Comparison of ENCODE assay signal across 16 cellular contexts in the genomic region with DNA sequence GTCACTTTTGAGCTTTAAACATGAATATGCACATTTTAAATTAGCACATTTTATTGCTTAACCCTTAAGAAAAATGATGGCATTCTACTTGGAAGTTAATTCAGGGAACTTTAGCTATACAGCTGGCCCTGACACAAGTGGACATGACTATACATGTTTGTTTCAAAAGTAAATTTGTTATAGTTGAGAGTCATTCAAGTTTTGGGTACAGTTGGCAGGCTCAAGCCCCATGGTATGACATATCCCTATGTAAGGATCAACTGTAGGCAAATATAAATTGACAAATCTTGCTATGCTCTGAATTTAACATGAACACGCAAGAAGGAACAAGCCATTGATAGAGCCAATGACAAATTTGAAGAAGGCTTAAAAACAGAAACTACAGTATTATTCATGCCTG.
"Had no signal": no experiment of that assay in that cellular context is flagged by ENCODE, and none has a peak within 500 bp of the region (broad histone marks: within the 10 kb centered on the region; RNA-seq: fewer than 3 reads in every experiment).

No MANE protein-coding gene starts in this region.

- H3K36me3 ChIP-seq: adrenal gland, heart left ventricle, WERI-Rb-1 had no signal

- H3K27ac ChIP-seq: adrenal gland, heart left ventricle, WERI-Rb-1 had no signal

- H3K9me3 Mint-ChIP-seq: stimulated activated effector memory CD8-positive, alpha-beta T cell treated with anti-CD3 and anti-CD28 coated beads, Interleukin-12 subunit alpha, Interleukin-12 subunit beta, amount 100 ng/mL, for 72 hours had no signal

- H3K9me3 ChIP-seq: adrenal gland had no signal

- H3K4me3 ChIP-seq: adrenal gland, heart left ventricle had no signal

- H3K36me3 Mint-ChIP-seq: brain; stimulated activated effector memory CD8-positive, alpha-beta T cell treated with anti-CD3 and anti-CD28 coated beads, Interleukin-12 subunit alpha, Interleukin-12 subunit beta, amount 100 ng/mL, for 72 hours had no signal

- H3K27ac Mint-ChIP-seq: brain; progenitor cell of endocrine pancreas; stimulated activated effector memory CD8-positive, alpha-beta T cell treated with anti-CD3 and anti-CD28 coated beads, Interleukin-12 subunit alpha, Interleukin-12 subunit beta, amount 100 ng/mL, for 72 hours had no signal

- ATAC-seq: heart left ventricle; natural killer cell treated with Interleukin-12 subunit alpha and Interleukin-12 subunit beta and Interleukin-15 and Interleukin-18, amount 100 ng/mL, for 72 hours; stimulated activated effector memory CD8-positive, alpha-beta T cell treated with anti-CD3 and anti-CD28 coated beads, Interleukin-12 subunit alpha, Interleukin-12 subunit beta, amount 100 ng/mL, for 72 hours; T-cell had no signal

- H3K27me3 ChIP-seq: adrenal gland, heart left ventricle had no signal

- H3K4me1 ChIP-seq: adrenal gland, heart left ventricle had no signal

- H3K4me3 Mint-ChIP-seq: activated CD4-positive, alpha-beta T cell treated with anti-CD3 and anti-CD28 coated beads, Interleukin-2, amount 10 ng/mL, durations not matched to agents 24 days and 14 days; brain; natural killer cell treated with Interleukin-12 subunit alpha and Interleukin-12 subunit beta and Interleukin-15 and Interleukin-18, amount 100 ng/mL, for 72 hours; stimulated activated effector memory CD8-positive, alpha-beta T cell treated with anti-CD3 and anti-CD28 coated beads, Interleukin-12 subunit alpha, Interleukin-12 subunit beta, amount 100 ng/mL, for 72 hours; T-cell had no signal

- H3K27me3 Mint-ChIP-seq: activated CD4-positive, alpha-beta T cell treated with anti-CD3 and anti-CD28 coated beads, Interleukin-2, amount 10 ng/mL, durations not matched to agents 24 days and 14 days; natural killer cell treated with Interleukin-12 subunit alpha and Interleukin-12 subunit beta and Interleukin-15 and Interleukin-18, amount 100 ng/mL, for 72 hours; progenitor cell of endocrine pancreas; T-cell had no signal

- DNase-seq: activated CD4-positive, alpha-beta T cell treated with anti-CD3 and anti-CD28 coated beads, Interleukin-2, amount 10 ng/mL, durations not matched to agents 24 days and 14 days; activated gamma-delta T cell; activated T-cell treated with anti-CD3 and anti-CD28 coated beads, Interleukin-2, amount 50 U/mL, for 1 hour; adrenal gland; cerebellar nuclear complex; heart left ventricle; nucleus accumbens; right cardiac atrium; T-cell; T1000; trophoblast cell; WERI-Rb-1 had no signal
